In the genomic region with DNA sequence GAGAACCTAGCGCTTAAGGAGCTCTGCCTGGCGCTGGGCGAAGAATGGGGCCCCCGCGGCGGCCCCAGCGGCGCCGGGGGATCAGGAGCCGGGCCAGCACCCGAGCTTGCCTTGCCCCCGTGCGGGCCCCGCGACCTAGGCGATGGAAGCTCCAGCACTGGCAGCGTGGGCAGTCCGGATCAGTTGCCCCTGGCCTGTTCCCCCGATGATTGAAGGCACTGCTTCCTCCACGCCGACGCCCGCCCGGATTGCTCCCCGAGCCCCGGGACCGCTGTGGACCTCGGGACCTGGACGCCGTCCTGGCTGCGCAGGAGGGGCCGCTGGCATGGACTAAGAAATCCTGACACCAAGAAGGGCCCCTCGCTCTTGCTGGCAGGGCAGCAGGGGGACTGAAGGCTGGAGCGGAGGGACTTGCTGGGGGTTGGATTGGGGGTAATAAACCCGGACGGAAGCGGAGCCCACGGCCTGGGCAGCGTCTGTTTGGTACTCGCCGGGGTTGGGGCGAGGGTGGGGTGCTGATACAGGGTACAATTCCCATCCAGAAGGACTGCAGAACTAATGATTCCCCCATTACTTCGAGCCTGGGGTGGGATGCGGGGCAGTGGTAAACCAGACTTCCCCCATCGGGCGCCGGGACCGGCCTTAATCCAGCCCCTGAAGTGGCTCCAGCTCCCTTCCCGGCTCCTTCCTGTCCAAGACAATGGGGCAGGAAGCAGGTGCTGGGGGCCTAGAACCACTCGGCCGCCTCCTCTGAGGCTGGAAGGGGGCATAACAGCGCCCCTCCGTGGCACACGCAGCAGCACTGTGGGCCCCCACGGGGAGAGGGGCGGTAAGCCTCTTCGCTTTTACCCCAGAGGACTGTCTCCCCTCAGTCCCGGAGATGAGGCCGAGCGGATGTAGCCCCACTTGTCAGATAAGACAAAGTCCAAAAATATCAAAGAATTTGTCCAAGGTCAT, we compare ENCODE assay signal across 8 cellular contexts. TPM values are rescaled to one million over a fixed set of nuclear protein-coding genes. Genes with fewer than 3 reads are reported as not detected.
DNase-seq lines count a peak whose midpoint lies in the region; ATAC-seq and TF ChIP-seq lines count a peak whose summit lies in the region.

No MANE protein-coding gene starts in this region.

- 5% methylated on average over 60 of the region's 60 CpGs for WGBS in HUES64
- WGBS in esophagus squamous epithelium, 2 donors, result 3 to 14% methylated on average over 8 to 11 of the region's 60 CpGs

- POLR2A ChIA-PET in activated B cell treated with CpG ODN at 0.5 μM for 24 hours (lab: Charles Lee), result interaction anchor here (0.6 to 11.8 kb wide), 37 partner anchors 7 to 756 kb away, joined by 3 to 340 read pairs (median 7); a partner anchor contains a TSS

- intact Hi-C loops in activated B cell treated with CpG ODN at 0.5 μM for 24 hours (cut with micrococcal nuclease), result loop anchor here (2.0 kb wide), 1 partner anchor 179 kb away; a partner anchor contains a TSS
- intact Hi-C loops in esophagus squamous epithelium (cut with DNase I), result no loop called here

- TF ChIP-seq CTCF in activated B cell treated with CpG ODN at 0.5 μM for 24 hours (IDR thresholded peaks at IDR 0.05) (no peak), esophagus squamous epithelium (IDR thresholded peaks at IDR 0.05) (peak in 1 of 6 experiments; percentile 3), neutrophil (IDR thresholded peaks at IDR 0.05) (no peak)

- DNase-seq in COR-L47 (lab: John Stamatoyannopoulos, UW), result peak; percentile 51
- no peak for DNase-seq in activated B cell treated with CpG ODN at 0.5 μM for 24 hours
- DNase-seq in esophagus squamous epithelium (lab: John Stamatoyannopoulos, UW), result no peak

- H3K4me3 ChIP-seq in HUES64 (ENCODE audit: low read length) (peak overlapping the region; percentile 88), esophagus squamous epithelium (peak overlapping the region; percentile 64 to 90 (median 83)), neutrophil (ENCODE audit: low read depth in 1 of 2, low read length in 1 of 2) (peak overlapping the region; percentile 82 to 98)

- H3K4me1 Mint-ChIP-seq in activated B cell treated with CpG ODN at 0.5 μM for 24 hours, result peaks cover 71% of the 10 kb centered on the region

- peak overlapping the region; percentile 79 for H3K4me3 Mint-ChIP-seq in activated B cell treated with CpG ODN at 0.5 μM for 24 hours

- H3K9me3 Mint-ChIP-seq in activated B cell treated with CpG ODN at 0.5 μM for 24 hours, result no peaks in the 10 kb centered on the region

- no peak for ATAC-seq in activated B cell treated with CpG ODN at 0.5 μM for 24 hours (ENCODE audit: low read depth)
- ATAC-seq in GM21737 (IDR thresholded peaks at IDR 0.05; ENCODE audit: unreplicated experiment), result no peak
- ATAC-seq in activated CD4-positive, CD25-positive, alpha-beta regulatory T cell treated with anti-CD3 and anti-CD28 coated beads, Interleukin-2, amount 50 U/mL, for 24 hours, result no peak
- ATAC-seq in GM18502 (IDR thresholded peaks at IDR 0.05; ENCODE audit: poor library complexity, unreplicated experiment), result no peak

- TF ChIP-seq POLR2A in esophagus squamous epithelium (IDR thresholded peaks at IDR 0.05), result peak in 1 of 4 donors; percentile 11

- H3K9me3 ChIP-seq in HUES64 (ENCODE audit: insufficient read depth, low read depth, low read length), result no peaks in the 10 kb centered on the region
- H3K9me3 ChIP-seq in esophagus squamous epithelium, result no peaks in the 10 kb centered on the region
- H3K9me3 ChIP-seq in neutrophil, result no peaks in the 10 kb centered on the region

- H3K36me3 Mint-ChIP-seq in activated B cell treated with CpG ODN at 0.5 μM for 24 hours (ENCODE audit: low read depth), result peaks cover 10% of the 10 kb centered on the region

- peaks cover 13% of the 10 kb centered on the region for H3K4me1 ChIP-seq in HUES64 (ENCODE audit: insufficient read depth, low read length)
- peaks cover 53 to 79% (median 57%) of the 10 kb centered on the region in 3 donors for H3K4me1 ChIP-seq in esophagus squamous epithelium
- H3K4me1 ChIP-seq in neutrophil (ENCODE audit: control insufficient read depth in 1 of 2, insufficient read depth in 1 of 2, low read depth in 1 of 2, low read length in 1 of 2), result peaks cover 79 to 80% of the 10 kb centered on the region in 2 experiments

- H3K27ac Mint-ChIP-seq in activated B cell treated with CpG ODN at 0.5 μM for 24 hours, result peak overlapping the region; percentile 86

- peak overlapping the region; percentile 88 for H3K9ac ChIP-seq in HUES64 (ENCODE audit: low read depth, low read length)

- peaks cover 14% of the 10 kb centered on the region for H3K27me3 ChIP-seq in HUES64 (ENCODE audit: insufficient read depth, low read length)
- no peaks in the 10 kb centered on the region for H3K27me3 ChIP-seq in esophagus squamous epithelium
- H3K27me3 ChIP-seq in neutrophil, result no peaks in the 10 kb centered on the region

- CTCF ChIA-PET in activated B cell treated with CpG ODN at 0.5 μM for 24 hours (lab: Charles Lee), result interaction anchor here (0.5 to 4.2 kb wide), 20 partner anchors 9 to 225 kb away, joined by 3 to 63 read pairs (median 4); a partner anchor contains a TSS

- H3K36me3 ChIP-seq in HUES64 (ENCODE audit: insufficient read depth, low read length) (peaks cover 6% of the 10 kb centered on the region), esophagus squamous epithelium (peaks cover 0 to 30% (median 0%) of the 10 kb centered on the region in 3 donors), neutrophil (no peaks in the 10 kb centered on the region)

- H3K27me3 Mint-ChIP-seq in activated B cell treated with CpG ODN at 0.5 μM for 24 hours, result no peaks in the 10 kb centered on the region

- H3K27ac ChIP-seq in HUES64 (ENCODE audit: low read depth, low read length) (peak overlapping the region; percentile 31; the same call in 1 of the 2 replicates), esophagus squamous epithelium (peak overlapping the region; percentile 93 to 98 (median 97)), neutrophil (peak overlapping the region; percentile 93)

RNA-seq across cellular contexts. Expression of a gene that starts 1.0 kb away (rescaled TPM):
- 22.0 TPM for polyA plus RNA-seq in HUES64 (2013, experiment 1 of 2)
- 24.9 TPM for polyA plus RNA-seq in HUES64 (2013, experiment 2 of 2)
- total RNA-seq in activated B cell treated with CpG ODN at 0.5 μM for 24 hours, result 21.6 and 23.4 TPM in 2 replicates
- 10 to 100 TPM; 16.0 to 34.3 (median 28.0) TPM for total RNA-seq in esophagus squamous epithelium

RNA-seq across cellular contexts. Expression of a gene that starts 3.2 kb away (rescaled TPM):
- 65.3 TPM for polyA plus RNA-seq in HUES64 (2013, experiment 1 of 2)
- 60.1 TPM for polyA plus RNA-seq in HUES64 (2013, experiment 2 of 2)
- total RNA-seq in activated B cell treated with CpG ODN at 0.5 μM for 24 hours (74.5 and 76.5 TPM in 2 replicates), esophagus squamous epithelium (10 to 100 TPM; 35.7 to 60.1 (median 38.4) TPM)

RNA-seq across cellular contexts. Expression of a gene that starts 8.7 kb away (rescaled TPM):
- polyA plus RNA-seq in HUES64 (2013, experiment 1 of 2), result 15.0 TPM
- polyA plus RNA-seq in HUES64 (2013, experiment 2 of 2), result 12.0 TPM
- total RNA-seq in activated B cell treated with CpG ODN at 0.5 μM for 24 hours (1.0 and 1.4 TPM in 2 replicates), esophagus squamous epithelium (10 to 100 TPM; 11.9 to 72.7 (median 35.6) TPM)

RNA-seq across cellular contexts. Expression of a gene that starts 11.8 kb away (rescaled TPM):
- polyA plus RNA-seq in HUES64 (2013, experiment 1 of 2), result not detected
- not detected for polyA plus RNA-seq in HUES64 (2013, experiment 2 of 2)
- total RNA-seq in activated B cell treated with CpG ODN at 0.5 μM for 24 hours (0.59 and 0.93 TPM in 2 replicates), esophagus squamous epithelium (1 to 10 TPM in 3 of 4 donors, under 1 TPM in 1; 0.21 to 3.6 (median 1.8) TPM)

RNA-seq across cellular contexts. Expression of a gene that starts 18.9 kb away (rescaled TPM):
- polyA plus RNA-seq in HUES64 (2013, experiment 1 of 2), result 12.4 TPM
- polyA plus RNA-seq in HUES64 (2013, experiment 2 of 2), result 15.3 TPM
- total RNA-seq in activated B cell treated with CpG ODN at 0.5 μM for 24 hours (3.8 and 6.3 TPM in 2 replicates), esophagus squamous epithelium (10 to 100 TPM in 2 of 4 donors, 1 to 10 TPM in 2; 3.6 to 29.0 (median 10.2) TPM)

Comparison
In these comparisons a context has a peak if more than half of its experiments do, and no peak if none do; other contexts are left out.
1. H3K27ac ChIP-seq: peak in every context shown above with its lines; median percentile 97 in esophagus squamous epithelium; 93 in neutrophil; 31 in HUES64.